24 cellular contexts compared by ENCODE assay signal in genomic region chr12:59626382-59626781, GRCh38. TPM values are rescaled to one million over a fixed set of nuclear protein-coding genes. Genes with fewer than 3 reads are reported as not detected.
DNase-seq lines count a peak whose midpoint lies in the region; ATAC-seq, FAIRE-seq and TF ChIP-seq lines count a peak whose summit lies in the region.
"Had no signal": no experiment of that assay in that cellular context is flagged by ENCODE, and none has a peak within 500 bp of the region (broad histone marks: within the 10 kb centered on the region; RNA-seq: fewer than 3 reads in every experiment).

No MANE protein-coding gene starts in this region.

- no peak overlapping the region for H3K4ac ChIP-seq in mesenchymal stem cell (ENCODE audit: low read depth in 1 of 2, low read length in 2 of 2)

- H2AK5ac ChIP-seq in mesenchymal stem cell (ENCODE audit: low read length, severe bottlenecking) = no peak overlapping the region

- no peaks in the 10 kb centered on the region for H3K27me3 ChIP-seq in GM23248 (replicated peaks; ENCODE audit: insufficient read depth)
- H3K27me3 ChIP-seq in bronchial epithelial cell (ENCODE audit: control insufficient read depth, insufficient read depth, low read length) = no peaks in the 10 kb centered on the region
- no peaks in the 10 kb centered on the region for H3K27me3 ChIP-seq in mesenchymal stem cell (ENCODE audit: control insufficient read depth in 1 of 2, insufficient read depth in 1 of 2, low read length in 2 of 2)
- no peaks in the 10 kb centered on the region for H3K27me3 ChIP-seq in right cardiac atrium (ENCODE audit: control insufficient read depth, insufficient read depth)
- H3K27me3 ChIP-seq: SJSA1, tibial artery had no signal

- H3K9me2 ChIP-seq in GM23248 (ENCODE audit: insufficient read depth) = no peaks in the 10 kb centered on the region

- H3K79me2 ChIP-seq in GM23248 (ENCODE audit: insufficient read depth) = peaks cover 25% of the 10 kb centered on the region

- H3K4me2 ChIP-seq in GM23248 (ENCODE audit: unreplicated experiment) (no peak overlapping the region), mesenchymal stem cell (ENCODE audit: low read length, poor library complexity, severe bottlenecking) (no peak overlapping the region)

- no peak overlapping the region for H3K14ac ChIP-seq in mesenchymal stem cell (ENCODE audit: low read length in 2 of 2)

- H3K36me3 ChIP-seq in GM23248 (ENCODE audit: low read depth) = no peaks in the 10 kb centered on the region
- no peaks in the 10 kb centered on the region for H3K36me3 ChIP-seq in bronchial epithelial cell (ENCODE audit: control insufficient read depth, insufficient read depth, low read length)
- H3K36me3 ChIP-seq in mesenchymal stem cell (ENCODE audit: control insufficient read depth in 1 of 2, insufficient read depth in 2 of 2, low read depth in 1 of 2, low read length in 2 of 2) = no peaks in the 10 kb centered on the region
- H3K36me3 ChIP-seq: SJSA1, tibial artery had no signal

- H3K27ac ChIP-seq in GM23248 = no peak overlapping the region
- H3K27ac ChIP-seq in mesenchymal stem cell (ENCODE audit: low read length, poor library complexity, severe bottlenecking) = no peak overlapping the region
- H3K27ac ChIP-seq in right cardiac atrium (ENCODE audit: low read length) = no peak overlapping the region
- H3K27ac ChIP-seq: psoas muscle, SJSA1, tibial artery had no signal

- H3K4me1 ChIP-seq in GM23248 (ENCODE audit: insufficient read depth) = no peaks in the 10 kb centered on the region
- no peaks in the 10 kb centered on the region for H3K4me1 ChIP-seq in mesenchymal stem cell (ENCODE audit: control insufficient read depth, insufficient read depth, low read depth, low read length)
- H3K4me1 ChIP-seq in right cardiac atrium (ENCODE audit: control insufficient read depth, insufficient read depth, low read length) = no peaks in the 10 kb centered on the region
- H3K4me1 ChIP-seq: psoas muscle, SJSA1 had no signal

- no peak overlapping the region for H2BK12ac ChIP-seq in mesenchymal stem cell (ENCODE audit: low read length in 2 of 2)

- 38 to 54% methylated on average over 1 of the region's 1 CpG for WGBS in GM23248 (ENCODE audit: low coverage in 1 of 2, low lambda C conversion rate in 2 of 2, missing lambda C conversion rate in 2 of 2), 2 experiments
- WGBS in mesenchymal stem cell = 75% methylated on average over 1 of the region's 1 CpG
- 69% methylated on average over 1 of the region's 1 CpG for WGBS in right cardiac atrium

- intact Hi-C loops in right cardiac atrium (cut with DNase I) = no loop called here

- H3K9ac ChIP-seq in GM23248 (no peak overlapping the region), mesenchymal stem cell (ENCODE audit: low read length) (peak overlapping the region; percentile 16)

- peak; percentile 66 for DNase-seq in GM23248
- DNase-seq in M059J (ENCODE audit: low read depth) = peak; percentile 69
- DNase-seq in bronchial epithelial cell (ENCODE audit: low read depth) = peak; percentile 79
- DNase-seq in mesenchymal stem cell = peak; percentile 29
- no peak for DNase-seq in right cardiac atrium
- no peak for DNase-seq in NK-92 treated with Interleukin-12 subunit alpha and Interleukin-12 subunit beta, amount 100 ng/mL, for 24 hours (lab: John Stamatoyannopoulos, UW)
- DNase-seq in OCI-M2 (lab: John Stamatoyannopoulos, UW; ENCODE audit: unreplicated experiment) = no peak
- DNase-seq: activated CD8-positive, alpha-beta memory T cell treated with anti-CD3 and anti-CD28 coated beads, Interleukin-2, amount 50 U/mL, for 4 hours; activated naive CD4-positive, alpha-beta T cell treated with anti-CD3 and anti-CD28 coated beads for 36 hours; C1 segment of cervical spinal cord; cortex of kidney; erythroblast; mesendoderm; MM.1S; NCI-H1694 treated with DMSO at 0.1 percent for 48 hours; nephron progenitor cell; psoas muscle; stimulated activated CD4-positive, alpha-beta T cell treated with anti-CD3 and anti-CD28 coated beads, Interleukin-12 subunit alpha, Interleukin-12 subunit beta, amount 100 ng/mL, for 4 hours; tibial artery had no signal

- no peak overlapping the region for H3K23ac ChIP-seq in mesenchymal stem cell (ENCODE audit: low read length in 2 of 2)

- H3K18ac ChIP-seq in mesenchymal stem cell (ENCODE audit: low read depth in 1 of 2, low read length in 2 of 2) = no peak overlapping the region

- no peaks in the 10 kb centered on the region for H4K20me1 ChIP-seq in GM23248 (ENCODE audit: insufficient read depth)

- no peak overlapping the region for H2BK120ac ChIP-seq in mesenchymal stem cell (ENCODE audit: low read depth, low read length)

- H3F3A ChIP-seq in GM23248 (ENCODE audit: insufficient read depth) = no peaks in the 10 kb centered on the region

- no peak overlapping the region for H2AFZ ChIP-seq in GM23248
- no peak overlapping the region for H2AFZ ChIP-seq in mesenchymal stem cell (ENCODE audit: low read depth, low read length)

- FAIRE-seq in bronchial epithelial cell (lab: Jason Lieb, UNC) = no peak
- FAIRE-seq: GM18507, H54, islet of Langerhans had no signal

- in situ Hi-C loops in GM23248 (cut with MboI) = no loop called here

- no peak overlapping the region for H3K4me3 ChIP-seq in GM23248
- no peak overlapping the region for H3K4me3 ChIP-seq in bronchial epithelial cell (ENCODE audit: low read depth, low read length)
- H3K4me3 ChIP-seq in mesenchymal stem cell (ENCODE audit: insufficient read depth in 1 of 2, low read depth in 1 of 2, low read length in 2 of 2) = no peak overlapping the region
- H3K4me3 ChIP-seq in right cardiac atrium (ENCODE audit: low read length) = no peak overlapping the region
- H3K4me3 ChIP-seq: psoas muscle, SJSA1, tibial artery had no signal

- no peak for ATAC-seq in right cardiac atrium
- ATAC-seq: psoas muscle; stimulated activated memory B cell treated with anti-CD40 and anti-IgM and Interleukin-4, amounts not matched to agents 10 μg/mL and 1 μg/mL and 100 μg/mL, for 72 hours had no signal

- no peak overlapping the region for H4K91ac ChIP-seq in mesenchymal stem cell (ENCODE audit: low read length)

- peaks cover 6% of the 10 kb centered on the region for H3K79me1 ChIP-seq in mesenchymal stem cell (replicated peaks; ENCODE audit: low read length, poor library complexity, severe bottlenecking)

- no peak overlapping the region for H4K8ac ChIP-seq in mesenchymal stem cell (ENCODE audit: low read length)

- no peak overlapping the region for H2BK5ac ChIP-seq in mesenchymal stem cell (ENCODE audit: low read depth, low read length, poor library complexity, severe bottlenecking)

- TF ChIP-seq CTCF in bronchial epithelial cell (IDR thresholded peaks at IDR 0.05; ENCODE audit: insufficient read depth, low read length, severe bottlenecking) = no peak

- H2BK15ac ChIP-seq in mesenchymal stem cell (ENCODE audit: low read depth, poor library complexity, severe bottlenecking) = no peak overlapping the region

- H3K9me3 ChIP-seq in GM23248 (ENCODE audit: low read depth) (no peaks in the 10 kb centered on the region), mesenchymal stem cell (ENCODE audit: control insufficient read depth, low read length) (no peaks in the 10 kb centered on the region), right cardiac atrium (ENCODE audit: control insufficient read depth, low read length) (no peaks in the 10 kb centered on the region)
- H3K9me3 ChIP-seq: psoas muscle, SJSA1, tibial artery had no signal

RNA-seq across cellular contexts. Expression of gene SLC16A7, which starts 30.6 kb away (rescaled TPM):
- 40.6 and 49.0 TPM in 2 replicates for total RNA-seq in GM23248 (2014; rRNA removed; shearing (Covaris generic))
- polyA plus RNA-seq in GM23248 (2016; fragmentation: Nextera tagmentation; extraction: Ambion mirVana) (14.0 and 15.7 TPM in 2 replicates), right cardiac atrium (13.1 TPM)
- total RNA-seq in M059J (2014; rRNA removed; shearing (Covaris generic)) = 17.8 and 23.5 TPM in 2 replicates
- total RNA-seq in bronchial epithelial cell (8.8 and 10.0 TPM in 2 replicates), right cardiac atrium (100 to 1,000 TPM in 1 of 4 donors, 10 to 100 TPM in 3; 64.3 to 109 (median 84.7) TPM)
- 3.7 TPM for polyA plus RNA-seq in mesenchymal stem cell (2013, experiment 1 of 2)
- polyA plus RNA-seq in mesenchymal stem cell (2013, experiment 2 of 2) = 4.1 TPM

Comparison
In these comparisons a context has a peak if more than half of its experiments do, and no peak if none do; other contexts are left out.
1. DNase-seq: peak in GM23248 (single experiment), M059J (single experiment), bronchial epithelial cell (single experiment) and mesenchymal stem cell (single experiment); none in right cardiac atrium (0 of 3), NK-92 treated with Interleukin-12 subunit alpha and Interleukin-12 subunit beta, amount 100 ng/mL, for 24 hours (single experiment) and OCI-M2 (single experiment).